ENCODE assay signal across 8 cellular contexts in genomic region chr1:39720094-39720999, GRCh38. TPM values are rescaled to one million over a fixed set of nuclear protein-coding genes. Genes with fewer than 3 reads are reported as not detected.
DNase-seq lines count a peak whose midpoint lies in the region; ATAC-seq and TF ChIP-seq lines count a peak whose summit lies in the region.

No MANE protein-coding gene starts in this region.

- POLR2A ChIA-PET in activated naive CD8-positive, alpha-beta T cell treated with anti-CD3 and anti-CD28 coated beads, Interleukin-2, amount 10 ng/mL, durations not matched to agents 7 days and 5 days (lab: Charles Lee), result interaction anchor here (0.7 to 1.0 kb wide), 2 partner anchors 18 to 1240 kb away, joined by 3 read pairs; partner anchors contain the start of gene PPIE

- H3K4me3 ChIP-seq in fibroblast of the aortic adventitia (ENCODE audit: low read depth, low read length) (no peak overlapping the region), ovary (no peak overlapping the region)

- peaks cover 55% of the 10 kb centered on the region for H3K27me3 Mint-ChIP-seq in activated naive CD8-positive, alpha-beta T cell treated with anti-CD3 and anti-CD28 coated beads, Interleukin-2, amount 10 ng/mL, durations not matched to agents 7 days and 5 days
- peaks cover 42% of the 10 kb centered on the region for H3K27me3 Mint-ChIP-seq in activated naive CD8-positive, alpha-beta T cell treated with anti-CD3 and anti-CD28 coated beads for 36 hours

- H3K4me1 Mint-ChIP-seq in activated naive CD8-positive, alpha-beta T cell treated with anti-CD3 and anti-CD28 coated beads, Interleukin-2, amount 10 ng/mL, durations not matched to agents 7 days and 5 days, result no peaks in the 10 kb centered on the region
- H3K4me1 Mint-ChIP-seq in activated naive CD8-positive, alpha-beta T cell treated with anti-CD3 and anti-CD28 coated beads for 36 hours, result no peaks in the 10 kb centered on the region

- WGBS in ovary, 3 donors, result 40 to 47% (median 46%) methylated on average over 7 of the region's 7 CpGs

- ATAC-seq in activated naive CD8-positive, alpha-beta T cell treated with anti-CD3 and anti-CD28 coated beads, Interleukin-2, amount 10 ng/mL, durations not matched to agents 7 days and 5 days (ENCODE audit: low read depth), result peak; percentile 61
- ATAC-seq in HG02973 (IDR thresholded peaks at IDR 0.05; ENCODE audit: unreplicated experiment) (no peak), HG03025 (IDR thresholded peaks at IDR 0.05; ENCODE audit: low FRiP score, unreplicated experiment) (no peak)

- H3K27ac Mint-ChIP-seq in activated naive CD8-positive, alpha-beta T cell treated with anti-CD3 and anti-CD28 coated beads, Interleukin-2, amount 10 ng/mL, durations not matched to agents 7 days and 5 days, result no peak overlapping the region
- no peak overlapping the region for H3K27ac Mint-ChIP-seq in activated naive CD8-positive, alpha-beta T cell treated with anti-CD3 and anti-CD28 coated beads for 36 hours

- DNase-seq in activated naive CD8-positive, alpha-beta T cell treated with anti-CD3 and anti-CD28 coated beads, Interleukin-2, amount 10 ng/mL, durations not matched to agents 7 days and 5 days, result no peak
- DNase-seq in activated naive CD8-positive, alpha-beta T cell treated with anti-CD3 and anti-CD28 coated beads for 36 hours, result no peak
- DNase-seq in NCI-H187 treated with DMSO at 0.1 percent for 48 hours (lab: John Stamatoyannopoulos, UW) (peak; percentile 24), SW480 (ENCODE audit: low spot score) (peak; percentile 67), fibroblast of the aortic adventitia (ENCODE audit: low read depth) (peak; percentile 83), ovary (no peak)

- no peaks in the 10 kb centered on the region for H3K9me3 ChIP-seq in ovary

- H3K4me3 Mint-ChIP-seq in activated naive CD8-positive, alpha-beta T cell treated with anti-CD3 and anti-CD28 coated beads, Interleukin-2, amount 10 ng/mL, durations not matched to agents 7 days and 5 days, result no peak overlapping the region
- no peak overlapping the region for H3K4me3 Mint-ChIP-seq in activated naive CD8-positive, alpha-beta T cell treated with anti-CD3 and anti-CD28 coated beads for 36 hours

- peak; percentile 54 for TF ChIP-seq CTCF in fibroblast of the aortic adventitia (IDR thresholded peaks at IDR 0.05; ENCODE audit: insufficient read depth, low read length)
- peak; percentile 70 to 79 (median 72) for TF ChIP-seq CTCF in ovary (IDR thresholded peaks at IDR 0.05)

- no peaks in the 10 kb centered on the region for H3K36me3 ChIP-seq in ovary

- TF ChIP-seq POLR2A in ovary (IDR thresholded peaks at IDR 0.05), result no peak

- H3K27ac ChIP-seq in ovary, result no peak overlapping the region

- no peak for TF ChIP-seq EP300 in ovary (IDR thresholded peaks at IDR 0.05)

- H3K9me3 Mint-ChIP-seq in activated naive CD8-positive, alpha-beta T cell treated with anti-CD3 and anti-CD28 coated beads, Interleukin-2, amount 10 ng/mL, durations not matched to agents 7 days and 5 days, result no peaks in the 10 kb centered on the region
- no peaks in the 10 kb centered on the region for H3K9me3 Mint-ChIP-seq in activated naive CD8-positive, alpha-beta T cell treated with anti-CD3 and anti-CD28 coated beads for 36 hours

- no peaks in the 10 kb centered on the region for H3K27me3 ChIP-seq in ovary

- H3K4me1 ChIP-seq in ovary (ENCODE audit: insufficient read depth), result no peaks in the 10 kb centered on the region

- no peaks in the 10 kb centered on the region for H3K36me3 Mint-ChIP-seq in activated naive CD8-positive, alpha-beta T cell treated with anti-CD3 and anti-CD28 coated beads, Interleukin-2, amount 10 ng/mL, durations not matched to agents 7 days and 5 days
- H3K36me3 Mint-ChIP-seq in activated naive CD8-positive, alpha-beta T cell treated with anti-CD3 and anti-CD28 coated beads for 36 hours, result no peaks in the 10 kb centered on the region

- intact Hi-C loops in ovary (cut with DNase I), result loop anchor here in 2 of 4 donors (5.0 kb wide), 3 partner anchors 68 to 113 kb away; no protein-coding TSS in a partner anchor

RNA-seq across cellular contexts. Expression of gene PPIE, which starts 18.3 kb away (rescaled TPM):
- total RNA-seq in activated naive CD8-positive, alpha-beta T cell treated with anti-CD3 and anti-CD28 coated beads, Interleukin-2, amount 10 ng/mL, durations not matched to agents 7 days and 5 days, result 10 to 100 TPM; 70.8 to 73.5 TPM
- total RNA-seq in activated naive CD8-positive, alpha-beta T cell treated with anti-CD3 and anti-CD28 coated beads for 36 hours, result 10 to 100 TPM; 66.9 to 68.0 TPM
- total RNA-seq in fibroblast of the aortic adventitia (ENCODE audit: low replicate concordance) (28.4 and 39.6 TPM in 2 replicates), ovary (10 to 100 TPM; 30.9 to 66.2 (median 46.7) TPM)
- 100 to 1,000 TPM in 1 of 2 donors, 10 to 100 TPM in 1; 53.3 to 103 TPM for polyA plus RNA-seq in ovary

RNA-seq across cellular contexts. Expression of gene HPCAL4, which starts 29.1 kb away (rescaled TPM):
- total RNA-seq in activated naive CD8-positive, alpha-beta T cell treated with anti-CD3 and anti-CD28 coated beads, Interleukin-2, amount 10 ng/mL, durations not matched to agents 7 days and 5 days, result 1 to 10 TPM; 4.9 to 6.0 TPM
- 1 to 10 TPM; 1.8 to 2.2 TPM for total RNA-seq in activated naive CD8-positive, alpha-beta T cell treated with anti-CD3 and anti-CD28 coated beads for 36 hours
- total RNA-seq in fibroblast of the aortic adventitia (ENCODE audit: low replicate concordance) (under 0.01 TPM in 1 of 2 replicates, not detected in the other), ovary (1 to 10 TPM in 6 of 7 donors, under 1 TPM in 1; 0.88 to 7.7 (median 3.1) TPM)
- 10 to 100 TPM in 1 of 2 donors, 1 to 10 TPM in 1; 1.3 to 11.1 TPM for polyA plus RNA-seq in ovary

RNA-seq across cellular contexts. Expression of gene NT5C1A, which starts 48.4 kb away (rescaled TPM):
- total RNA-seq in activated naive CD8-positive, alpha-beta T cell treated with anti-CD3 and anti-CD28 coated beads, Interleukin-2, amount 10 ng/mL, durations not matched to agents 7 days and 5 days, result not detected
- total RNA-seq in activated naive CD8-positive, alpha-beta T cell treated with anti-CD3 and anti-CD28 coated beads for 36 hours, result under 1 TPM in 1 of 2 experiments, not detected in 1; 0.32 TPM
- total RNA-seq in fibroblast of the aortic adventitia (ENCODE audit: low replicate concordance) (not detected in 2 replicates), ovary (1 to 10 TPM in 4 of 7 donors, under 1 TPM in 1, not detected in 2; 0.34 to 2.4 (median 1.7) TPM)
- under 1 TPM; 0.15 to 0.97 TPM for polyA plus RNA-seq in ovary

RNA-seq across cellular contexts. Expression of gene OXCT2, which starts 50.8 kb away (rescaled TPM):
- total RNA-seq in activated naive CD8-positive, alpha-beta T cell treated with anti-CD3 and anti-CD28 coated beads, Interleukin-2, amount 10 ng/mL, durations not matched to agents 7 days and 5 days, result under 1 TPM; 0.53 to 0.96 TPM
- total RNA-seq in activated naive CD8-positive, alpha-beta T cell treated with anti-CD3 and anti-CD28 coated beads for 36 hours, result 1 to 10 TPM; 3.8 to 5.7 TPM
- 0.98 and 0.99 TPM in 2 replicates for total RNA-seq in fibroblast of the aortic adventitia (ENCODE audit: low replicate concordance)
- total RNA-seq in ovary, result 1 to 10 TPM; 1.6 to 7.2 (median 3.4) TPM
- 1 to 10 TPM in 1 of 2 donors, under 1 TPM in 1; 0.20 to 1.1 TPM for polyA plus RNA-seq in ovary

Comparison
In these comparisons a context has a peak if more than half of its experiments do, and no peak if none do; other contexts are left out.
1. DNase-seq: peak in NCI-H187 treated with DMSO at 0.1 percent for 48 hours (single experiment), SW480 (single experiment) and fibroblast of the aortic adventitia (single experiment); none in activated naive CD8-positive, alpha-beta T cell treated with anti-CD3 and anti-CD28 coated beads, Interleukin-2, amount 10 ng/mL, durations not matched to agents 7 days and 5 days (single experiment), activated naive CD8-positive, alpha-beta T cell treated with anti-CD3 and anti-CD28 coated beads for 36 hours (single experiment) and ovary (0 of 5).